In the genomic region with DNA sequence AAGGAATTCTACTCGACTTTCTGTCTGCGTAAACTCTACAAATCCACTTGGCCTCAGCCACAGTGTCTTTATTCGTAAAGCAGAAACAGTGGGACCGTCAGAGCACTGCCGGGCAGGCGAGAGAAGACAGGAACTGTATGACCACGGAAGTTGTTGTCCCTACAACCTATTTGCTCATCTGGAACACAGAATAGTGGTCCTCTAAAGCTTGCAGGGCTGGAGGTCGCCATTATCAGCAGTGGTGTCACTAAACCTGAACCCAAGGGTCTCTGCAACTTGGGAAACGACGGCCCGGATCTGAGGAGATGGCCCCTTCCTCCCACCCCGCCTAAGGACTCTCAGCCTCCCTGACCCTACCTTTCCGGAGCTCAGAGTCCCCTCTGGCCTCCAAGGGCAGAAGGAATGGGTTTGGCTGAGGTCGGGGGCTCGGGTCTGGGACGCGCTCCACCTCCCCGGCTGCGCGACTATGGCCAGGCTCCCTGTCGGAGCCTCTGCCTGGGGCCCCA, we compare ENCODE assay signal across 8 cellular contexts. TPM values are rescaled to one million over a fixed set of nuclear protein-coding genes. Genes with fewer than 3 reads are reported as not detected.
DNase-seq lines count a peak whose midpoint lies in the region; ATAC-seq and TF ChIP-seq lines count a peak whose summit lies in the region.

No MANE protein-coding gene starts in this region.

- peak; percentile 5 for ATAC-seq in HG03175 (IDR thresholded peaks at IDR 0.05; ENCODE audit: unreplicated experiment)
- ATAC-seq in left ventricle myocardium superior: no peak
- peak; percentile 27 for ATAC-seq in sciatic nerve

- H3K4me3 Mint-ChIP-seq in activated naive CD4-positive, alpha-beta T cell treated with anti-CD3 and anti-CD28 coated beads, Interleukin-2, amount 50 U/mL, for 24 hours: peak overlapping the region; percentile 97

- H3K36me3 Mint-ChIP-seq in activated naive CD4-positive, alpha-beta T cell treated with anti-CD3 and anti-CD28 coated beads, Interleukin-2, amount 50 U/mL, for 24 hours: peaks cover 18% of the 10 kb centered on the region

- H3K4me1 Mint-ChIP-seq in activated naive CD4-positive, alpha-beta T cell treated with anti-CD3 and anti-CD28 coated beads, Interleukin-2, amount 50 U/mL, for 24 hours: peaks cover 47% of the 10 kb centered on the region

- intact Hi-C loops in left ventricle myocardium superior (cut with micrococcal nuclease): no loop called here
- intact Hi-C loops in sciatic nerve (cut with DNase I): no loop called here

- H3K4me3 ChIP-seq in GM06990 (replicated peaks; ENCODE audit: low read depth, low read length): peak overlapping the region; percentile 99

- TF ChIP-seq CTCF in GM06990 (IDR thresholded peaks at IDR 0.05; ENCODE audit: insufficient read depth, low read length, poor library complexity, severe bottlenecking): no peak

- no peaks in the 10 kb centered on the region for H3K9me3 Mint-ChIP-seq in activated naive CD4-positive, alpha-beta T cell treated with anti-CD3 and anti-CD28 coated beads, Interleukin-2, amount 50 U/mL, for 24 hours

- no peaks in the 10 kb centered on the region for H3K27me3 Mint-ChIP-seq in activated naive CD4-positive, alpha-beta T cell treated with anti-CD3 and anti-CD28 coated beads, Interleukin-2, amount 50 U/mL, for 24 hours

- no peaks in the 10 kb centered on the region for H3K27me3 ChIP-seq in GM06990 (replicated peaks; ENCODE audit: control insufficient read depth, insufficient read depth, low read length)

- DNase-seq in GM06990 (ENCODE audit: extremely low read depth, insufficient read length) (no peak), left ventricle myocardium superior (peak; percentile 44), sciatic nerve (ENCODE audit: low spot score) (no peak), DMS79 (lab: John Stamatoyannopoulos, UW) (no peak), ureter (ENCODE audit: low spot score) (no peak)
- DNase-seq in activated CD4-positive, alpha-beta T cell treated with anti-CD3 and anti-CD28 coated beads for 1 hour: no peak

- peak overlapping the region; percentile 97 for H3K27ac Mint-ChIP-seq in activated naive CD4-positive, alpha-beta T cell treated with anti-CD3 and anti-CD28 coated beads, Interleukin-2, amount 50 U/mL, for 24 hours

- peaks cover 5% of the 10 kb centered on the region for H3K36me3 ChIP-seq in GM06990 (ENCODE audit: control insufficient read depth, insufficient read depth, low read length)

RNA-seq across cellular contexts. Expression of gene STYXL1, which starts 0.4 kb away (rescaled TPM):
- total RNA-seq in left ventricle myocardium superior (21.9 TPM), sciatic nerve (22.6 TPM), ureter (45.4 TPM)

RNA-seq across cellular contexts. Expression of gene MDH2, which starts 0.5 kb away (rescaled TPM):
- total RNA-seq in left ventricle myocardium superior: 680 TPM
- 74.9 TPM for total RNA-seq in sciatic nerve
- 177 TPM for total RNA-seq in ureter

RNA-seq across cellular contexts. Expression of gene TMEM120A, which starts 53.0 kb away (rescaled TPM):
- total RNA-seq in left ventricle myocardium superior: 107 TPM
- 51.6 TPM for total RNA-seq in sciatic nerve
- total RNA-seq in ureter: 80.4 TPM
